2 cellular contexts compared by ENCODE assay signal in the genomic region with DNA sequence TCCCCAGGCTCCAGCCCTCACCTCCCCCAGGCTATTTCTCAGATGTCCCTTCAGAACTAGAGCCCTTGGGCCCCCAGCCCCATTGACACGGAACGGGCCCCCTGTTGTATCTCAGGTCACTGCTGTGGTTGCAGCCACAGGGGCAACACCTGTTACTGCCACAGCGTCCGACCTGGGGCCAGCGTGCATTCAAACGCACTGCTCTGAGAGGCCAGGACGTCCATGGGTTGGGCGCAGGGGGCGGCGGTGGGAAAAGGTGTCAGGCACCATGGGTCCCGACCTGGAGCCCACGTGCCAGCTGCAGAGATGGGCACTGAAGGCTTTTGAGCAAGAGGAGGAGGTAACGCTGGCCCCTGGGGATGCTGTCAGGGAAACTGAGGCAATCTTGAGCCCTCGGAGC.
A peak's percentile ranks its signal among the peaks of the same experiment; 100 is the strongest.
TF ChIP-seq lines count a peak whose summit lies in the region.

No MANE protein-coding gene starts in this region.

TF ChIP-seq in HepG2, 621 proteins besides CTCF, POLR2A, EP300 and RAD21:
- TF ChIP-seq AGO2 (optimal IDR thresholded peaks at IDR 0.05; ENCODE audit: low read depth, low read length) (peak; percentile 53), TBX3 (IDR thresholded peaks at IDR 0.05; ENCODE audit: borderline replicate concordance) (no peak)

TF ChIP-seq in K562, 482 proteins besides CTCF, POLR2A, EP300 and RAD21:
- TF ChIP-seq CBFA2T2 (conservative IDR thresholded peaks at IDR 0.05) (no peak), NFIC (IDR thresholded peaks at IDR 0.05) (no peak), GABPB1 (CRISPR knock-in tag; IDR thresholded peaks at IDR 0.05) (no peak), ESRRB (CRISPR knock-in tag; IDR thresholded peaks at IDR 0.05; ENCODE audit: borderline replicate concordance) (no peak), THRA (IDR thresholded peaks at IDR 0.05) (no peak), ZNF57 (CRISPR knock-in tag; IDR thresholded peaks at IDR 0.05) (no peak), HOXB6 (CRISPR knock-in tag; IDR thresholded peaks at IDR 0.05; ENCODE audit: borderline replicate concordance) (no peak), HSF4 (CRISPR knock-in tag; IDR thresholded peaks at IDR 0.05; ENCODE audit: borderline replicate concordance) (no peak), NFE2 (IDR thresholded peaks at IDR 0.05; ENCODE audit: low read depth) (no peak), ZNF41 (CRISPR knock-in tag; conservative IDR thresholded peaks at IDR 0.05) (no peak), POLR2G (IDR thresholded peaks at IDR 0.05; ENCODE audit: low read depth, low read length) (0 out of 2 replicates have a peak, but pooled peaks have one; percentile 61), RFX1 (IDR thresholded peaks at IDR 0.05) (no peak), E2F4 (CRISPR knock-in tag; IDR thresholded peaks at IDR 0.05; ENCODE audit: low read depth) (no peak), TEAD2 (tag; IDR thresholded peaks at IDR 0.05) (no peak), KDM5B (IDR thresholded peaks at IDR 0.05; ENCODE audit: insufficient replicate concordance, low read depth, low read length) (peak; percentile 21)
